ENCODE assay signal across 9 cellular contexts in genomic region chr16:1985466-1986150, GRCh38. TPM values are rescaled to one million over a fixed set of nuclear protein-coding genes. Genes with fewer than 3 reads are reported as not detected.
DNase-seq lines count a peak whose midpoint lies in the region; ATAC-seq, FAIRE-seq and TF ChIP-seq lines count a peak whose summit lies in the region.
"Had no signal": no experiment of that assay in that cellular context is flagged by ENCODE, and none has a peak within 500 bp of the region (broad histone marks: within the 10 kb centered on the region; RNA-seq: fewer than 3 reads in every experiment).

No MANE protein-coding gene starts in this region.

- H3K9ac ChIP-seq in BLaER1 treated with 17β-estradiol and CSF1 and Interleukin-3, amounts not matched to agents 10 nM and 100 nM = peak overlapping the region; percentile 84 to 94 (median 91); a peak in 20 of 22 replicates
- H3K9ac ChIP-seq in HUES64 (ENCODE audit: low read depth, low read length) (no peak overlapping the region), GM12878 (ENCODE audit: control insufficient read depth, insufficient read depth, low read length) (peak overlapping the region; percentile 80)

- peaks cover 22 to 36% (median 29%) of the 10 kb centered on the region in 10 experiments for H3K4me1 ChIP-seq in BLaER1 treated with 17β-estradiol and CSF1 and Interleukin-3, amounts not matched to agents 10 nM and 100 nM
- H3K4me1 ChIP-seq in HUES64 (ENCODE audit: insufficient read depth, low read length) = peaks cover 9% of the 10 kb centered on the region
- H3K4me1 ChIP-seq in GM12878 (ENCODE audit: control insufficient read depth, insufficient read depth, low read length) = peaks cover 30% of the 10 kb centered on the region

- H3K27ac Mint-ChIP-seq in naive B cell = no peak overlapping the region

- H3K9me3 ChIP-seq in BLaER1 treated with 17β-estradiol and CSF1 and Interleukin-3, amounts not matched to agents 10 nM and 100 nM (replicated peaks in 1 of 11) = no peaks in the 10 kb centered on the region
- H3K9me3 ChIP-seq in HUES64 (ENCODE audit: insufficient read depth, low read depth, low read length) (no peaks in the 10 kb centered on the region), GM12878 (replicated peaks; ENCODE audit: control insufficient read depth, insufficient read depth, low read length) (no peaks in the 10 kb centered on the region)

- peaks cover 23 to 34% (median 31%) of the 10 kb centered on the region in 3 donors for H3K4me1 Mint-ChIP-seq in naive B cell

- H2AFZ ChIP-seq in GM12878 (ENCODE audit: control insufficient read depth, low read depth, low read length) = no peak overlapping the region

- no peaks in the 10 kb centered on the region; the same call in none of the 2 replicates for H3K79me2 ChIP-seq in GM12878 (ENCODE audit: control insufficient read depth, insufficient read depth, low read length)

- H3K4me3 Mint-ChIP-seq in naive B cell = peak overlapping the region; percentile 74 to 90 (median 82)

- ATAC-seq in GM12878 (no peak), naive B cell (ENCODE audit: low read depth in 2 of 2) (no peak), GM21825 (IDR thresholded peaks at IDR 0.05; ENCODE audit: unreplicated experiment) (no peak), HG03457 (IDR thresholded peaks at IDR 0.05; ENCODE audit: unreplicated experiment) (no peak), HG03342 (IDR thresholded peaks at IDR 0.05; ENCODE audit: unreplicated experiment) (no peak)

- TF ChIP-seq RAD21 in GM12878 (IDR thresholded peaks at IDR 0.05; ENCODE audit: insufficient read depth, low read depth, low read length) = no peak

- H4K20me1 ChIP-seq in BLaER1 treated with 17β-estradiol and CSF1 and Interleukin-3, amounts not matched to agents 10 nM and 100 nM = peaks cover 0 to 73% (median 44%) of the 10 kb centered on the region in 11 experiments; a peak in 19 of 22 replicates
- no peaks in the 10 kb centered on the region for H4K20me1 ChIP-seq in GM12878 (ENCODE audit: control insufficient read depth, insufficient read depth)

- peaks cover 16 to 23% (median 21%) of the 10 kb centered on the region in 11 experiments for H3K36me3 ChIP-seq in BLaER1 treated with 17β-estradiol and CSF1 and Interleukin-3, amounts not matched to agents 10 nM and 100 nM
- H3K36me3 ChIP-seq in HUES64 (ENCODE audit: insufficient read depth, low read length) = peaks cover 13% of the 10 kb centered on the region
- peaks cover 5 to 6% of the 10 kb centered on the region in 2 experiments; a peak in 3 of 4 replicates for H3K36me3 ChIP-seq in GM12878 (ENCODE audit: control insufficient read depth in 2 of 2, insufficient read depth in 2 of 2, low read length in 1 of 2)

- H3K36me3 Mint-ChIP-seq in naive B cell = no peaks in the 10 kb centered on the region

- no peak; the same call in 1 of the 2 replicates for TF ChIP-seq POLR2A in GM12878 (IDR thresholded peaks at IDR 0.05; ENCODE audit: low read depth, low read length)

- POLR2A ChIA-PET in GM12878 (lab: Charles Lee) = interaction anchor here (0.5 to 4.7 kb wide), 3 partner anchors 14 to 124 kb away, joined by 7 to 21 read pairs (median 8); partner anchors contain the start of genes RPS2 and TBL3

- intact Hi-C loops in GM12878 (cut with micrococcal nuclease; ENCODE audit: unreplicated experiment) = no loop called here

- no peak for TF ChIP-seq CTCF in GM12878 (IDR thresholded peaks at IDR 0.05 in 2 of 3, conservative IDR thresholded peaks at IDR 0.05 in 1 of 3; ENCODE audit: control insufficient read depth in 2 of 3, extremely low read depth in 1 of 3, insufficient read depth in 1 of 3, low read depth in 3 of 3, low read length in 3 of 3)

- H3K9me3 Mint-ChIP-seq in naive B cell = peaks cover 0 to 2% (median 0%) of the 10 kb centered on the region in 7 donors

- WGBS in HUES64 = 94% methylated on average over 14 of the region's 14 CpGs
- WGBS in GM12878 (ENCODE audit: insufficient coverage, insufficient replicate concordance, low lambda C conversion rate, missing lambda C conversion rate) = 90% methylated on average over 14 of the region's 14 CpGs

- SMC1A ChIA-PET in GM12878 (lab: Charles Lee; ENCODE audit: uncharacterized antibody, unreplicated experiment) = no interaction called here

- RAD21 ChIA-PET in GM12878 (lab: Charles Lee; ENCODE audit: unreplicated experiment) = no interaction called here

- peaks cover 12 to 26% (median 23%) of the 10 kb centered on the region in 3 donors for H3K27me3 Mint-ChIP-seq in naive B cell

- CTCF ChIA-PET in GM12878 (lab: Yijun Ruan, JAX) = interaction anchor here (0.6 to 1.6 kb wide), 2 partner anchors 16 to 18 kb away, joined by 3 to 6 read pairs; no protein-coding TSS in a partner anchor

- no peak for TF ChIP-seq EP300 in GM12878 (IDR thresholded peaks at IDR 0.05; ENCODE audit: borderline replicate concordance in 1 of 2, control insufficient read depth in 1 of 2, low read depth in 2 of 2, low read length in 2 of 2)

- peak overlapping the region; percentile 96 to 99 (median 98) for H3K4me2 ChIP-seq in BLaER1 treated with 17β-estradiol and CSF1 and Interleukin-3, amounts not matched to agents 10 nM and 100 nM
- peak overlapping the region; percentile 95 for H3K4me2 ChIP-seq in GM12878 (ENCODE audit: control insufficient read depth, insufficient read depth)

- DNase-seq in GM12878 (ENCODE audit: low read depth, low spot score) (no peak), naive B cell (no peak), NCI-H774 (lab: John Stamatoyannopoulos, UW) (no peak)
- DNase-seq: T-helper 9 cell had no signal

- no TSS peak for BruUV-seq in GM12878 (replicated peaks; lab: Mats Ljungman, UMichigan)

- H3K4me3 ChIP-seq in BLaER1 treated with 17β-estradiol and CSF1 and Interleukin-3, amounts not matched to agents 10 nM and 100 nM = peak overlapping the region; percentile 71 to 87 (median 81)
- H3K4me3 ChIP-seq in HUES64 (ENCODE audit: low read length) = peak overlapping the region; percentile 74; the same call in 1 of the 2 replicates
- peak overlapping the region; percentile 87 for H3K4me3 ChIP-seq in GM12878

- H3K27me3 ChIP-seq in BLaER1 treated with 17β-estradiol and CSF1 and Interleukin-3, amounts not matched to agents 10 nM and 100 nM = peaks cover 53 to 72% (median 66%) of the 10 kb centered on the region in 11 experiments
- peaks cover 49% of the 10 kb centered on the region for H3K27me3 ChIP-seq in HUES64 (ENCODE audit: insufficient read depth, low read length)
- H3K27me3 ChIP-seq in GM12878 (replicated peaks in 1 of 2; ENCODE audit: control insufficient read depth in 2 of 2, insufficient read depth in 2 of 2, low read length in 1 of 2) = 0 out of 4 replicates have a peak, but pooled peaks cover 0 to 3% of the 10 kb centered on the region in 2 experiments

- no peak for FAIRE-seq in GM12878 (lab: Jason Lieb, UNC)

- H3K27ac ChIP-seq in BLaER1 treated with 17β-estradiol and CSF1 and Interleukin-3, amounts not matched to agents 10 nM and 100 nM = no peak overlapping the region
- H3K27ac ChIP-seq in HUES64 (ENCODE audit: low read depth, low read length) (no peak overlapping the region), GM12878 (ENCODE audit: control insufficient read depth, insufficient read depth) (no peak overlapping the region)

- in situ Hi-C loops in GM12878 (cut with MboI) = no loop called here

RNA-seq across cellular contexts. Expression of gene GFER, which starts 1.6 kb away (rescaled TPM):
- 28.7 TPM for polyA plus RNA-seq in HUES64 (2013, experiment 1 of 2)
- 23.8 TPM for polyA plus RNA-seq in HUES64 (2013, experiment 2 of 2)
- total RNA-seq in GM12878 (2013; cell fraction: nucleolus; rRNA removed) = 8.2 and 9.5 TPM in 2 replicates
- total RNA-seq in GM12878 (2014; rRNA removed) (36.6 and 38.2 TPM in 2 replicates), GM12878 (2014; rRNA removed; fragmentation: Illumina TruSeq; extraction: Trizol) (19.8 and 20.7 TPM in 2 replicates), GM12878 (2021) (46.2 and 46.7 TPM in 2 replicates)
- 7.5 TPM for polyA plus RNA-seq in GM12878 (2011; ENCODE audit: low read depth)
- polyA plus RNA-seq in GM12878 (2011; rRNA removed) (13.7 and 24.3 TPM in 2 replicates), GM12878 (2014; fragmentation: Illumina TruSeq; extraction: Trizol) (4.8 and 19.7 TPM in 2 replicates), GM12878 (2014; fragmentation: Nextera tagmentation; extraction: Ambion mirVana) (1 to 10 TPM; 2.4 to 9.2 TPM), GM12878 (2014; rRNA removed) (46.4 and 62.0 TPM in 2 replicates), GM12878 (2016; fragmentation: Nextera tagmentation; extraction: Ambion mirVana) (10 to 100 TPM; 55.8 to 57.7 TPM), naive B cell (ENCODE audit: low read depth in 6 of 6) (10 to 100 TPM; 31.9 to 58.2 (median 37.6) TPM)
- polyA plus RNA-seq in GM12878 (2011; cell fraction: cytosol; rRNA removed) = 19.6 and 29.9 TPM in 2 replicates
- 22.6 and 24.0 TPM in 2 replicates for polyA plus RNA-seq in GM12878 (2011; cell fraction: nucleus; rRNA removed)
- 37.0 and 38.1 TPM in 2 replicates for polyA plus RNA-seq in GM12878 (2012)
- 6.9 and 9.4 TPM in 2 replicates for polyA minus RNA-seq in GM12878 (2011; rRNA and poly(A)+ RNA removed)
- polyA minus RNA-seq in GM12878 (2011; cell fraction: cytosol; rRNA and poly(A)+ RNA removed) = 13.5 and 13.9 TPM in 2 replicates
- polyA minus RNA-seq in GM12878 (2011; cell fraction: nucleus; rRNA and poly(A)+ RNA removed) = 11.5 and 12.6 TPM in 2 replicates

RNA-seq across cellular contexts. Expression of gene SYNGR3, which starts 4.2 kb away (rescaled TPM):
- 5.5 TPM for polyA plus RNA-seq in HUES64 (2013, experiment 1 of 2)
- polyA plus RNA-seq in HUES64 (2013, experiment 2 of 2) = 8.5 TPM
- 4.2 and 4.8 TPM in 2 replicates for total RNA-seq in GM12878 (2013; cell fraction: nucleolus; rRNA removed)
- total RNA-seq in GM12878 (2014; rRNA removed) = 14.8 and 18.1 TPM in 2 replicates
- total RNA-seq in GM12878 (2014; rRNA removed; fragmentation: Illumina TruSeq; extraction: Trizol) = 5.9 and 6.0 TPM in 2 replicates
- total RNA-seq in GM12878 (2021) = 14.1 and 16.4 TPM in 2 replicates
- 5.6 TPM for polyA plus RNA-seq in GM12878 (2011; ENCODE audit: low read depth)
- 7.4 and 10.5 TPM in 2 replicates for polyA plus RNA-seq in GM12878 (2011; rRNA removed)
- polyA plus RNA-seq in GM12878 (2011; cell fraction: cytosol; rRNA removed) = 12.2 and 16.5 TPM in 2 replicates
- polyA plus RNA-seq in GM12878 (2011; cell fraction: nucleus; rRNA removed) = 33.9 and 40.8 TPM in 2 replicates
- 11.9 and 13.4 TPM in 2 replicates for polyA plus RNA-seq in GM12878 (2012)
- 3.4 and 7.2 TPM in 2 replicates for polyA plus RNA-seq in GM12878 (2014; fragmentation: Illumina TruSeq; extraction: Trizol)
- polyA plus RNA-seq in GM12878 (2014; fragmentation: Nextera tagmentation; extraction: Ambion mirVana) = 1 to 10 TPM; 1.2 to 2.0 TPM
- polyA plus RNA-seq in GM12878 (2014; rRNA removed) = 13.8 and 13.9 TPM in 2 replicates
- polyA plus RNA-seq in GM12878 (2016; fragmentation: Nextera tagmentation; extraction: Ambion mirVana) = 1 to 10 TPM; 3.5 to 5.6 TPM
- polyA minus RNA-seq in GM12878 (2011; rRNA and poly(A)+ RNA removed) = 6.7 and 10.8 TPM in 2 replicates
- polyA minus RNA-seq in GM12878 (2011; cell fraction: cytosol; rRNA and poly(A)+ RNA removed) = 4.5 and 4.8 TPM in 2 replicates
- polyA minus RNA-seq in GM12878 (2011; cell fraction: nucleus; rRNA and poly(A)+ RNA removed) = 5.8 and 8.3 TPM in 2 replicates
- polyA plus RNA-seq in naive B cell (ENCODE audit: low read depth in 6 of 6) = 1 to 10 TPM in 5 of 6 donors, not detected in 1; 1.5 to 4.1 (median 2.8) TPM

RNA-seq across cellular contexts. Expression of gene NOXO1, which starts 4.3 kb away (rescaled TPM):
- 0.65 TPM for polyA plus RNA-seq in HUES64 (2013, experiment 1 of 2)
- polyA plus RNA-seq in HUES64 (2013, experiment 2 of 2) = not detected
- total RNA-seq in GM12878 (2013; cell fraction: nucleolus; rRNA removed) = 1.9 and 2.8 TPM in 2 replicates
- total RNA-seq in GM12878 (2014; rRNA removed) (0.33 and 0.34 TPM in 2 replicates), GM12878 (2014; rRNA removed; fragmentation: Illumina TruSeq; extraction: Trizol) (not detected in 2 replicates), GM12878 (2021) (0.26 and 0.40 TPM in 2 replicates)
- not detected for polyA plus RNA-seq in GM12878 (2011; ENCODE audit: low read depth)
- polyA plus RNA-seq in GM12878 (2011; rRNA removed) (0.14 and 0.26 TPM in 2 replicates), GM12878 (2014; fragmentation: Illumina TruSeq; extraction: Trizol) (0.09 TPM in 1 of 2 replicates, not detected in the other), GM12878 (2014; fragmentation: Nextera tagmentation; extraction: Ambion mirVana) (not detected), GM12878 (2014; rRNA removed) (0.46 and 0.76 TPM in 2 replicates), GM12878 (2016; fragmentation: Nextera tagmentation; extraction: Ambion mirVana) (under 1 TPM in 1 of 2 experiments, not detected in 1; 0.14 TPM), naive B cell (ENCODE audit: low read depth in 6 of 6) (not detected)
- 0.91 and 1.1 TPM in 2 replicates for polyA plus RNA-seq in GM12878 (2011; cell fraction: cytosol; rRNA removed)
- polyA plus RNA-seq in GM12878 (2011; cell fraction: nucleus; rRNA removed) = 5.9 and 6.2 TPM in 2 replicates
- 0.17 TPM in 1 of 2 replicates, not detected in the other for polyA plus RNA-seq in GM12878 (2012)
- polyA minus RNA-seq in GM12878 (2011; rRNA and poly(A)+ RNA removed) = 0.67 TPM in 1 of 2 replicates, not detected in the other
- not detected in 2 replicates for polyA minus RNA-seq in GM12878 (2011; cell fraction: cytosol; rRNA and poly(A)+ RNA removed)
- polyA minus RNA-seq in GM12878 (2011; cell fraction: nucleus; rRNA and poly(A)+ RNA removed) = 0.77 and 1.5 TPM in 2 replicates

RNA-seq across cellular contexts. Expression of gene TBL3, which starts 13.8 kb away (rescaled TPM):
- polyA plus RNA-seq in HUES64 (2013, experiment 1 of 2) = 44.1 TPM
- 45.6 TPM for polyA plus RNA-seq in HUES64 (2013, experiment 2 of 2)
- total RNA-seq in GM12878 (2013; cell fraction: nucleolus; rRNA removed) = 28.0 and 31.8 TPM in 2 replicates
- total RNA-seq in GM12878 (2014; rRNA removed) = 53.0 and 71.4 TPM in 2 replicates
- total RNA-seq in GM12878 (2014; rRNA removed; fragmentation: Illumina TruSeq; extraction: Trizol) = 8.2 and 9.6 TPM in 2 replicates
- 64.8 and 66.8 TPM in 2 replicates for total RNA-seq in GM12878 (2021)
- 9.8 TPM for polyA plus RNA-seq in GM12878 (2011; ENCODE audit: low read depth)
- 4.6 and 20.9 TPM in 2 replicates for polyA plus RNA-seq in GM12878 (2011; rRNA removed)
- polyA plus RNA-seq in GM12878 (2011; cell fraction: cytosol; rRNA removed) = 39.7 and 48.7 TPM in 2 replicates
- polyA plus RNA-seq in GM12878 (2011; cell fraction: nucleus; rRNA removed) = 111 and 145 TPM in 2 replicates
- 20.6 and 30.3 TPM in 2 replicates for polyA plus RNA-seq in GM12878 (2012)
- polyA plus RNA-seq in GM12878 (2014; fragmentation: Illumina TruSeq; extraction: Trizol) = 5.6 and 21.7 TPM in 2 replicates
- polyA plus RNA-seq in GM12878 (2014; fragmentation: Nextera tagmentation; extraction: Ambion mirVana) = 1 to 10 TPM; 1.2 to 8.1 TPM
- 46.8 and 65.1 TPM in 2 replicates for polyA plus RNA-seq in GM12878 (2014; rRNA removed)
- polyA plus RNA-seq in GM12878 (2016; fragmentation: Nextera tagmentation; extraction: Ambion mirVana) = 100 to 1,000 TPM in 1 of 2 experiments, 10 to 100 TPM in 1; 89.6 to 101 TPM
- polyA minus RNA-seq in GM12878 (2011; rRNA and poly(A)+ RNA removed) = 34.5 and 66.7 TPM in 2 replicates
- 26.2 and 31.5 TPM in 2 replicates for polyA minus RNA-seq in GM12878 (2011; cell fraction: cytosol; rRNA and poly(A)+ RNA removed)
- polyA minus RNA-seq in GM12878 (2011; cell fraction: nucleus; rRNA and poly(A)+ RNA removed) = 26.6 and 42.8 TPM in 2 replicates
- polyA plus RNA-seq in naive B cell (ENCODE audit: low read depth in 6 of 6) = 10 to 100 TPM; 10.9 to 54.8 (median 35.4) TPM

RNA-seq across cellular contexts. Expression of gene RNF151, which starts 19.0 kb away (rescaled TPM):
- polyA plus RNA-seq in HUES64 (2013, experiment 1 of 2) = not detected
- not detected for polyA plus RNA-seq in HUES64 (2013, experiment 2 of 2)
- total RNA-seq in GM12878 (2013; cell fraction: nucleolus; rRNA removed) = not detected in 2 replicates
- total RNA-seq in GM12878 (2014; rRNA removed) (0.16 and 0.17 TPM in 2 replicates), GM12878 (2014; rRNA removed; fragmentation: Illumina TruSeq; extraction: Trizol) (not detected in 2 replicates), GM12878 (2021) (0.32 and 0.56 TPM in 2 replicates)
- polyA plus RNA-seq in GM12878 (2011; ENCODE audit: low read depth) = not detected
- polyA plus RNA-seq in GM12878 (2011; rRNA removed) (not detected in 2 replicates), GM12878 (2014; fragmentation: Illumina TruSeq; extraction: Trizol) (not detected in 2 replicates), GM12878 (2014; fragmentation: Nextera tagmentation; extraction: Ambion mirVana) (not detected), GM12878 (2014; rRNA removed) (not detected in 2 replicates), GM12878 (2016; fragmentation: Nextera tagmentation; extraction: Ambion mirVana) (not detected), naive B cell (ENCODE audit: low read depth in 6 of 6) (not detected)
- polyA plus RNA-seq in GM12878 (2011; cell fraction: cytosol; rRNA removed) = 0.17 TPM in 1 of 2 replicates, not detected in the other
- polyA plus RNA-seq in GM12878 (2011; cell fraction: nucleus; rRNA removed) = 0.21 and 0.39 TPM in 2 replicates
- 0.52 TPM in 1 of 2 replicates, not detected in the other for polyA plus RNA-seq in GM12878 (2012)
- polyA minus RNA-seq in GM12878 (2011; rRNA and poly(A)+ RNA removed) = not detected in 2 replicates
- not detected in 2 replicates for polyA minus RNA-seq in GM12878 (2011; cell fraction: cytosol; rRNA and poly(A)+ RNA removed)
- polyA minus RNA-seq in GM12878 (2011; cell fraction: nucleus; rRNA and poly(A)+ RNA removed) = 0.57 TPM in 1 of 2 replicates, not detected in the other
